In genomic region chr5:72848474-72849428, GRCh38 we compare ENCODE assay signal across 8 cellular contexts. TPM values are rescaled to one million over a fixed set of nuclear protein-coding genes. Genes with fewer than 3 reads are reported as not detected.
DNase-seq lines count a peak whose midpoint lies in the region; ATAC-seq, FAIRE-seq and TF ChIP-seq lines count a peak whose summit lies in the region.

No MANE protein-coding gene starts in this region.

- ATAC-seq in GM21717 (IDR thresholded peaks at IDR 0.05; ENCODE audit: unreplicated experiment): peak; percentile 57
- peak; percentile 73 to 79 for ATAC-seq in lower lobe of right lung

- H3K36me3 ChIP-seq in KOPT-K1 (ENCODE audit: insufficient read depth, low read length) (peaks cover 43% of the 10 kb centered on the region), lower lobe of right lung (peaks cover 6% of the 10 kb centered on the region)

- H3K27ac ChIP-seq in KOPT-K1 (ENCODE audit: low read depth, low read length, poor library complexity, severe bottlenecking) (peak overlapping the region; percentile 91), lower lobe of right lung (peak overlapping the region; percentile 91)

- intact Hi-C loops in activated CD4-positive, alpha-beta T cell treated with anti-CD3 and anti-CD28 coated beads, Interleukin-2, amount 10 ng/mL, durations not matched to agents 24 days and 14 days (cut with micrococcal nuclease): loop anchor here (1.0 to 2.0 kb wide), 5 partner anchors 24 to 540 kb away; partner anchors contain the start of genes FCHO2 and TNPO1
- intact Hi-C loops in lower lobe of right lung (cut with DNase I): no loop called here

- TF ChIP-seq CTCF in lower lobe of right lung (IDR thresholded peaks at IDR 0.05): no peak

- peak; percentile 40 for TF ChIP-seq POLR2A in GM10847 (IDR thresholded peaks at IDR 0.05; ENCODE audit: extremely low read depth, insufficient read length)

- FAIRE-seq in HTR-8/SVneo (lab: Jason Lieb, UNC): no peak

- H3K9me3 ChIP-seq in KOPT-K1 (ENCODE audit: insufficient read depth, low read length, poor library complexity, severe bottlenecking) (no peaks in the 10 kb centered on the region), lower lobe of right lung (no peaks in the 10 kb centered on the region)

- H3K9me3 Mint-ChIP-seq in activated CD4-positive, alpha-beta T cell treated with anti-CD3 and anti-CD28 coated beads, Interleukin-2, amount 10 ng/mL, durations not matched to agents 24 days and 14 days: no peaks in the 10 kb centered on the region

- peaks cover 62% of the 10 kb centered on the region for H3K4me1 ChIP-seq in lower lobe of right lung

- H3K4me3 Mint-ChIP-seq in activated CD4-positive, alpha-beta T cell treated with anti-CD3 and anti-CD28 coated beads, Interleukin-2, amount 10 ng/mL, durations not matched to agents 24 days and 14 days: peak overlapping the region; percentile 99

- peak overlapping the region; percentile 76 for H3K4me3 ChIP-seq in lower lobe of right lung

- H3K27me3 Mint-ChIP-seq in activated CD4-positive, alpha-beta T cell treated with anti-CD3 and anti-CD28 coated beads, Interleukin-2, amount 10 ng/mL, durations not matched to agents 24 days and 14 days: peaks cover 16% of the 10 kb centered on the region

- no peaks in the 10 kb centered on the region for H3K27me3 ChIP-seq in lower lobe of right lung (ENCODE audit: low read depth)

- H3K36me3 Mint-ChIP-seq in activated CD4-positive, alpha-beta T cell treated with anti-CD3 and anti-CD28 coated beads, Interleukin-2, amount 10 ng/mL, durations not matched to agents 24 days and 14 days (ENCODE audit: low read depth): peaks cover 34% of the 10 kb centered on the region

- peak overlapping the region; percentile 99 for H3K27ac Mint-ChIP-seq in activated CD4-positive, alpha-beta T cell treated with anti-CD3 and anti-CD28 coated beads, Interleukin-2, amount 10 ng/mL, durations not matched to agents 24 days and 14 days

- peaks cover 36% of the 10 kb centered on the region for H3K4me1 Mint-ChIP-seq in activated CD4-positive, alpha-beta T cell treated with anti-CD3 and anti-CD28 coated beads, Interleukin-2, amount 10 ng/mL, durations not matched to agents 24 days and 14 days

- DNase-seq in activated CD4-positive, alpha-beta T cell treated with anti-CD3 and anti-CD28 coated beads, Interleukin-2, amount 10 ng/mL, durations not matched to agents 24 days and 14 days: peak; percentile 86
- peak; percentile 31 for DNase-seq in dedifferentiated amniotic fluid mesenchymal stem cell (ENCODE audit: extremely low spot score)
- DNase-seq in lower lobe of right lung: peak; percentile 73
- peak in 2 of 3 donors; percentile 5 to 37 for DNase-seq in stimulated activated CD4-positive, alpha-beta T cell treated with anti-CD3 and anti-CD28 coated beads, TNF-alpha, amount 100 ng/mL, for 1 hour (ENCODE audit: low read depth in 3 of 3, low spot score in 1 of 3)
- no peak for DNase-seq in HTR-8/SVneo (ENCODE audit: insufficient read length, low spot score)

RNA-seq across cellular contexts. Expression of gene TNPO1, which starts 32.3 kb away (rescaled TPM):
- 138 TPM in 2 replicates for total RNA-seq in activated CD4-positive, alpha-beta T cell treated with anti-CD3 and anti-CD28 coated beads, Interleukin-2, amount 10 ng/mL, durations not matched to agents 24 days and 14 days
- total RNA-seq in lower lobe of right lung: 100 TPM
